Comparison of ENCODE assay signal across 27 cellular contexts in genomic region chr13:85316501-85316900, GRCh38.
DNase-seq lines count a peak whose midpoint lies in the region; ATAC-seq, FAIRE-seq and TF ChIP-seq lines count a peak whose summit lies in the region.
"Had no signal": no experiment of that assay in that cellular context is flagged by ENCODE, and none has a peak within 500 bp of the region (broad histone marks: within the 10 kb centered on the region; RNA-seq: fewer than 3 reads in every experiment).

No MANE protein-coding gene starts in this region.

- no peaks in the 10 kb centered on the region for H3K4me1 Mint-ChIP-seq in effector memory CD8-positive, alpha-beta T cell (ENCODE audit: low read depth in 2 of 2)
- H3K4me1 Mint-ChIP-seq: CD14-positive monocyte; CD8-positive, alpha-beta memory T cell had no signal

- TF ChIP-seq CTCF in A549 (IDR thresholded peaks at IDR 0.05) (no peak), PC-9 (conservative IDR thresholded peaks at IDR 0.05) (no peak), fibroblast of pulmonary artery (IDR thresholded peaks at IDR 0.05; ENCODE audit: low read length, missing control alignments) (no peak)

- POLR2A ChIA-PET in A549 (lab: Yijun Ruan, JAX): no interaction called here
- POLR2A ChIA-PET in PC-9 (lab: Charles Lee; ENCODE audit: unreplicated experiment): no interaction called here

- H3K4me2 ChIP-seq in A549 (0 out of 3 replicates have a peak overlapping the region, but pooled peaks have one; percentile 7), PC-9 (no peak overlapping the region)

- H3K4me1 ChIP-seq in A549: peaks cover 5% of the 10 kb centered on the region; the same call in 2 of the 3 replicates
- H3K4me1 ChIP-seq in ACC112 (ENCODE audit: control insufficient read depth, insufficient read depth, low read length, unreplicated experiment): no peaks in the 10 kb centered on the region
- H3K4me1 ChIP-seq in PC-9 (replicated peaks; ENCODE audit: insufficient read depth): no peaks in the 10 kb centered on the region

- no peak for ATAC-seq in A549
- ATAC-seq in effector memory CD8-positive, alpha-beta T cell (replicated peaks): no peak
- ATAC-seq in left colon: no peak
- ATAC-seq: GM12878, HCT116 had no signal

- H2AFZ ChIP-seq in ACC112 (ENCODE audit: low read length, unreplicated experiment): peak overlapping the region; percentile 24
- H2AFZ ChIP-seq in PC-9: peak overlapping the region; percentile 11; the same call in 1 of the 2 replicates

- CTCF ChIA-PET in A549 (lab: Yijun Ruan, JAX) (no interaction called here), PC-9 (lab: Charles Lee) (no interaction called here)

- H3K27ac ChIP-seq in A549 (no peak overlapping the region), ACC112 (ENCODE audit: low read depth, low read length) (no peak overlapping the region), PC-9 (no peak overlapping the region)

- H3K79me2 ChIP-seq in ACC112 (ENCODE audit: control insufficient read depth, insufficient read depth, low read length, unreplicated experiment): no peaks in the 10 kb centered on the region
- no peaks in the 10 kb centered on the region for H3K79me2 ChIP-seq in PC-9 (ENCODE audit: low read depth)

- no peak for FAIRE-seq in A549 (lab: Jason Lieb, UNC)
- FAIRE-seq: GM12878, GM19239 had no signal

- TF ChIP-seq POLR2A in A549 (IDR thresholded peaks at IDR 0.05; ENCODE audit: low read length): no peak

- no peak for TF ChIP-seq RAD21 in A549 (conservative IDR thresholded peaks at IDR 0.05 in 1 of 2, IDR thresholded peaks at IDR 0.05 in 1 of 2)

- no peaks in the 10 kb centered on the region for H3K27me3 Mint-ChIP-seq in effector memory CD8-positive, alpha-beta T cell
- H3K27me3 Mint-ChIP-seq: CD8-positive, alpha-beta memory T cell had no signal

- H3K9me3 ChIP-seq in A549: no peaks in the 10 kb centered on the region
- H3K9me3 ChIP-seq in PC-9 (ENCODE audit: insufficient read depth, low read depth): no peaks in the 10 kb centered on the region
- H3K9me3 ChIP-seq: BE2C had no signal

- H3F3A ChIP-seq in PC-9 (ENCODE audit: insufficient read depth, low read depth): no peaks in the 10 kb centered on the region

- H3K9me3 Mint-ChIP-seq in effector memory CD8-positive, alpha-beta T cell: peaks cover 0 to 5% of the 10 kb centered on the region in 2 donors

- no peak for TF ChIP-seq EP300 in A549 (IDR thresholded peaks at IDR 0.05)

- H3K36me3 ChIP-seq in ACC112 (ENCODE audit: insufficient read depth, low read length): no peaks in the 10 kb centered on the region
- no peaks in the 10 kb centered on the region for H3K36me3 ChIP-seq in PC-9 (ENCODE audit: low read depth)
- H3K36me3 ChIP-seq: BE2C had no signal

- no peaks in the 10 kb centered on the region for H3K27me3 ChIP-seq in ACC112 (ENCODE audit: insufficient read depth, low read length)
- H3K27me3 ChIP-seq in PC-9 (ENCODE audit: insufficient read depth, low read depth): no peaks in the 10 kb centered on the region
- H3K27me3 ChIP-seq: BE2C had no signal

- H3K4me3 ChIP-seq in A549 (no peak overlapping the region), ACC112 (ENCODE audit: low read depth, low read length) (peak overlapping the region; percentile 42), PC-9 (no peak overlapping the region), fibroblast of pulmonary artery (replicated peaks; ENCODE audit: low read depth, low read length) (peak overlapping the region; percentile 32)
- H3K4me3 ChIP-seq: GM12878 had no signal

- no peaks in the 10 kb centered on the region for H3K9me2 ChIP-seq in PC-9 (ENCODE audit: insufficient read depth)

- no peak overlapping the region for H3K27ac Mint-ChIP-seq in effector memory CD8-positive, alpha-beta T cell
- H3K27ac Mint-ChIP-seq: CD14-positive monocyte; CD8-positive, alpha-beta memory T cell; T-helper 1 cell treated with Interleukin-12 subunit alpha and Interleukin-12 subunit beta and Interleukin-4 antibody, amounts not matched to agents 30 μg/mL and 1 μg/mL, for 36 hours had no signal

- H4K20me1 ChIP-seq in PC-9 (ENCODE audit: insufficient read depth): no peaks in the 10 kb centered on the region

- no peak for DNase-seq in A549 (ENCODE audit: low read depth in 1 of 2, low spot score in 1 of 2)
- no peak for DNase-seq in PC-9
- DNase-seq in fibroblast of pulmonary artery (ENCODE audit: low read depth): peak; percentile 47
- no peak for DNase-seq in effector memory CD8-positive, alpha-beta T cell
- DNase-seq in globus pallidus (ENCODE audit: low spot score): no peak
- no peak for DNase-seq in left colon
- DNase-seq: ACHN; BE2C; CD8-positive, alpha-beta memory T cell; DMS 273 treated with DMSO at 0.1 percent for 48 hours; DMS79; EL; GDM1; MV-4-11; NCI-H1105; NCI-H1436 treated with DMSO at 0.1 percent for 48 hours; NCI-H187 treated with DMSO at 0.1 percent for 48 hours; NCI-H2171 treated with DMSO at 0.1 percent for 48 hours; NCI-H446; NCI-H524 treated with DMSO at 0.1 percent for 48 hours; SW 1271 had no signal

- no peak overlapping the region for H3K4me3 Mint-ChIP-seq in effector memory CD8-positive, alpha-beta T cell
- H3K4me3 Mint-ChIP-seq: CD14-positive monocyte; CD8-positive, alpha-beta memory T cell; T-helper 1 cell treated with Interleukin-12 subunit alpha and Interleukin-12 subunit beta and Interleukin-4 antibody, amounts not matched to agents 30 μg/mL and 1 μg/mL, for 36 hours had no signal

- 51% methylated on average over 5 of the region's 5 CpGs for WGBS in A549 (ENCODE audit: missing lambda C conversion rate)

- BruUV-seq in PC-9 (replicated peaks; lab: Mats Ljungman, UMichigan): no TSS peak

- intact Hi-C loops in PC-9 (cut with micrococcal nuclease; ENCODE audit: unreplicated experiment) (no loop called here), left colon (cut with DNase I, micrococcal nuclease) (no loop called here)

- no peaks in the 10 kb centered on the region for H3K36me3 Mint-ChIP-seq in effector memory CD8-positive, alpha-beta T cell (ENCODE audit: insufficient read depth)
- H3K36me3 Mint-ChIP-seq: CD14-positive monocyte; CD8-positive, alpha-beta memory T cell had no signal

TF ChIP-seq in A549, 52 proteins besides CTCF, POLR2A, EP300 and RAD21:
- TF ChIP-seq KDM1A (IDR thresholded peaks at IDR 0.05; ENCODE audit: low read depth) (no peak), POLR2AphosphoS2 (conservative IDR thresholded peaks at IDR 0.05; ENCODE audit: low read length) (no peak), TFCP2L1 (CRISPR knock-in tag; IDR thresholded peaks at IDR 0.05) (no peak), FOSL2 (IDR thresholded peaks at IDR 0.05) (no peak), FOSL2 (CRISPR knock-in tag; IDR thresholded peaks at IDR 0.05) (no peak), RARB (CRISPR knock-in tag; IDR thresholded peaks at IDR 0.05) (no peak), HDAC2 (IDR thresholded peaks at IDR 0.05) (no peak), ZFP36 (IDR thresholded peaks at IDR 0.05; ENCODE audit: borderline replicate concordance, partially characterized antibody) (no peak), USF2 (IDR thresholded peaks at IDR 0.05) (no peak), FOXS1 (CRISPR knock-in tag; IDR thresholded peaks at IDR 0.05) (no peak)

Comparison
In these comparisons a context has a peak if more than half of its experiments do, and no peak if none do; other contexts are left out.
1. H3K4me3 ChIP-seq: peak in ACC112 (single experiment) and fibroblast of pulmonary artery (single experiment); none in A549 (single experiment) and PC-9 (single experiment).